Comparison of ENCODE assay signal across 1 cellular context in genomic region chr1:155548706-155549105, GRCh38.
TF ChIP-seq lines count a peak whose summit lies in the region.

No MANE protein-coding gene starts in this region.

TF ChIP-seq in GM12878, 131 proteins besides CTCF, POLR2A, EP300 and RAD21:
- no peak for TF ChIP-seq SUPT20H (IDR thresholded peaks at IDR 0.05; ENCODE audit: borderline replicate concordance, control insufficient read depth, low read depth, low read length)
- TF ChIP-seq BHLHE40 (IDR thresholded peaks at IDR 0.05; ENCODE audit: borderline replicate concordance in 1 of 2, low read depth in 2 of 2, low read length in 1 of 2), result no peak
- no peak for TF ChIP-seq PAX5 (IDR thresholded peaks at IDR 0.05; ENCODE audit: borderline replicate concordance, low read depth, low read length)
- TF ChIP-seq ZNF274 (IDR thresholded peaks at IDR 0.05; ENCODE audit: insufficient read depth, insufficient read length), result no peak
- TF ChIP-seq STAT3 (IDR thresholded peaks at IDR 0.05; ENCODE audit: low read depth, low read length), result no peak
- TF ChIP-seq POLR2AphosphoS5 (IDR thresholded peaks at IDR 0.05; ENCODE audit: low read length), result no peak
- no peak for TF ChIP-seq ESRRA (IDR thresholded peaks at IDR 0.05; ENCODE audit: low read length)
- TF ChIP-seq ZSCAN29 (IDR thresholded peaks at IDR 0.05), result no peak
- no peak for TF ChIP-seq ZNF24 (IDR thresholded peaks at IDR 0.05)
- TF ChIP-seq NR2F1 (conservative IDR thresholded peaks at IDR 0.05), result no peak
- TF ChIP-seq KAT2A (conservative IDR thresholded peaks at IDR 0.05; ENCODE audit: control insufficient read depth, low read depth, low read length), result no peak
- no peak for TF ChIP-seq SP1 (IDR thresholded peaks at IDR 0.05; ENCODE audit: low read depth, low read length)
- TF ChIP-seq MLLT1 (IDR thresholded peaks at IDR 0.05), result no peak
- TF ChIP-seq ZNF207 (IDR thresholded peaks at IDR 0.05; ENCODE audit: borderline replicate concordance), result no peak
